Comparison of ENCODE assay signal across 30 cellular contexts in genomic region chr4:108703966-108704365, GRCh38. TPM values are rescaled to one million over a fixed set of nuclear protein-coding genes. Genes with fewer than 3 reads are reported as not detected.
DNase-seq lines count a peak whose midpoint lies in the region; ATAC-seq, FAIRE-seq and TF ChIP-seq lines count a peak whose summit lies in the region.
"Had no signal": no experiment of that assay in that cellular context is flagged by ENCODE, and none has a peak within 500 bp of the region (broad histone marks: within the 10 kb centered on the region; RNA-seq: fewer than 3 reads in every experiment).

No MANE protein-coding gene starts in this region.

- TF ChIP-seq EP300 in HepG2 (IDR thresholded peaks at IDR 0.05; ENCODE audit: low read depth in 2 of 2, low read length in 2 of 2) (no peak), HepG2 (CRISPR knock-in tag; IDR thresholded peaks at IDR 0.05; ENCODE audit: borderline replicate concordance) (no peak)

- no peak overlapping the region for H3K4ac ChIP-seq in mesendoderm (ENCODE audit: low read depth, low read length)

- 26% methylated on average over 2 of the region's 2 CpGs for WGBS in liver
- WGBS in HepG2 (ENCODE audit: low lambda C conversion rate): 8% methylated on average over 2 of the region's 2 CpGs
- WGBS in mesendoderm (ENCODE audit: extremely low coverage, insufficient coverage, low lambda C conversion rate): no CpG with 5 or more reads among the region's 2 CpGs

- ATAC-seq in HepG2 (no peak), left lobe of liver (peak; percentile 90), left ventricle myocardium superior (no peak)
- ATAC-seq: GM12878 had no signal

- H2BK5ac ChIP-seq in mesendoderm (ENCODE audit: low read length): no peak overlapping the region

- H2BK15ac ChIP-seq in mesendoderm (replicated peaks; ENCODE audit: low read depth): peak overlapping the region; percentile 21

- no peaks in the 10 kb centered on the region for H3K79me1 ChIP-seq in mesendoderm (ENCODE audit: low read length)

- H3K79me2 ChIP-seq in HepG2 (ENCODE audit: insufficient read depth, low read length): no peaks in the 10 kb centered on the region
- no peaks in the 10 kb centered on the region for H3K79me2 ChIP-seq in mesendoderm (ENCODE audit: control insufficient read depth, insufficient read depth, low read length)
- no peaks in the 10 kb centered on the region for H3K79me2 ChIP-seq in OCI-LY7 (ENCODE audit: insufficient read depth, low read depth, low read length)

- no peak overlapping the region for H2AK5ac ChIP-seq in mesendoderm (ENCODE audit: low read length)

- H3K9ac ChIP-seq in liver (ENCODE audit: low read depth in 1 of 2, low read length in 2 of 2): no peak overlapping the region
- H3K9ac ChIP-seq in HepG2 (ENCODE audit: insufficient read depth, low read depth, low read length): no peak overlapping the region
- H3K9ac ChIP-seq in mesendoderm (ENCODE audit: low read length): no peak overlapping the region
- H3K9ac ChIP-seq: BLaER1 had no signal

- no peaks in the 10 kb centered on the region for H3K9me2 ChIP-seq in OCI-LY7 (ENCODE audit: insufficient read depth, low read length)

- H3K4me3 ChIP-seq in liver (ENCODE audit: low read depth in 1 of 3, low read length in 3 of 3): no peak overlapping the region
- H3K4me3 ChIP-seq in HepG2 (replicated peaks in 1 of 3; ENCODE audit: insufficient read depth in 1 of 3, low read depth in 2 of 3, low read length in 3 of 3): no peak overlapping the region
- H3K4me3 ChIP-seq in mesendoderm (ENCODE audit: low read length): no peak overlapping the region
- no peak overlapping the region for H3K4me3 ChIP-seq in OCI-LY7 (ENCODE audit: low read depth, low read length, poor library complexity, severe bottlenecking)
- H3K4me3 ChIP-seq: BLaER1, GM12878 had no signal

- H4K8ac ChIP-seq in mesendoderm (ENCODE audit: low read depth, low read length): no peak overlapping the region

- H2AFZ ChIP-seq in HepG2 (ENCODE audit: low read length) (no peak overlapping the region), OCI-LY7 (ENCODE audit: low read length) (no peak overlapping the region)

- H3K27me3 ChIP-seq in liver (ENCODE audit: control insufficient read depth in 4 of 4, insufficient read depth in 4 of 4, low read length in 3 of 4) (no peaks in the 10 kb centered on the region), HepG2 (ENCODE audit: control insufficient read depth in 1 of 2, insufficient read depth in 2 of 2, low read length in 2 of 2) (no peaks in the 10 kb centered on the region; a peak in 1 of 5 replicates), mesendoderm (ENCODE audit: insufficient read depth, low read length, poor library complexity) (no peaks in the 10 kb centered on the region)
- H3K27me3 ChIP-seq: BLaER1 had no signal

- H3K23ac ChIP-seq in mesendoderm (ENCODE audit: low read length): no peak overlapping the region

- POLR2A ChIA-PET in HepG2 (lab: Yijun Ruan, JAX) (no interaction called here), OCI-LY7 (lab: Charles Lee) (no interaction called here)

- intact Hi-C loops in HepG2 (cut with micrococcal nuclease; ENCODE audit: unreplicated experiment): no loop called here
- intact Hi-C loops in OCI-LY7 (cut with micrococcal nuclease; ENCODE audit: unreplicated experiment): no loop called here
- intact Hi-C loops in left ventricle myocardium superior (cut with micrococcal nuclease): no loop called here

- H3K27ac ChIP-seq in liver (ENCODE audit: low read depth in 1 of 2, low read length in 2 of 2): no peak overlapping the region
- H3K27ac ChIP-seq in HepG2 (ENCODE audit: extremely low read length, insufficient read depth, low read length): no peak overlapping the region
- H3K27ac ChIP-seq in mesendoderm (ENCODE audit: low read depth, low read length): no peak overlapping the region
- H3K27ac ChIP-seq in OCI-LY7 (ENCODE audit: low read depth, low read length, poor library complexity, severe bottlenecking): no peak overlapping the region
- H3K27ac ChIP-seq: 22Rv1 had no signal

- DNase-seq in HepG2 (ENCODE audit: low spot score) (no peak), left lobe of liver (ENCODE audit: low spot score) (peak; percentile 76), mesendoderm (no peak), 8988T (no peak), OCI-LY7 (ENCODE audit: low spot score) (no peak), left ventricle myocardium superior (no peak)
- DNase-seq: ACHN; BE2C; C1 segment of cervical spinal cord; CD4-positive, alpha-beta memory T cell; CD4-positive, CD25-positive, alpha-beta regulatory T cell; CD8-positive, alpha-beta memory T cell; COR-L47; DMS 273 treated with DMSO at 0.1 percent for 48 hours; DMS153; DMS53; DMS79; DND-41; EL; GDM1 had no signal

- TF ChIP-seq RAD21 in liver (IDR thresholded peaks at IDR 0.05) (peak in 1 of 2 donors; percentile 18), HepG2 (CRISPR knock-in tag; IDR thresholded peaks at IDR 0.05) (no peak)

- no peaks in the 10 kb centered on the region for H3K36me3 ChIP-seq in liver (ENCODE audit: control insufficient read depth in 4 of 4, insufficient read depth in 3 of 4, low read depth in 1 of 4, low read length in 3 of 4)
- no peaks in the 10 kb centered on the region for H3K36me3 ChIP-seq in HepG2 (replicated peaks in 1 of 2; ENCODE audit: control insufficient read depth in 1 of 2, insufficient read depth in 2 of 2, low read length in 2 of 2)
- no peaks in the 10 kb centered on the region for H3K36me3 ChIP-seq in mesendoderm (ENCODE audit: control insufficient read depth, insufficient read depth, low read length)
- H3K36me3 ChIP-seq in OCI-LY7 (ENCODE audit: insufficient read depth, low read length): no peaks in the 10 kb centered on the region
- H3K36me3 ChIP-seq: BE2C, BLaER1 had no signal

- no peak overlapping the region for H3K18ac ChIP-seq in mesendoderm (ENCODE audit: low read length)

- no peak for FAIRE-seq in HepG2 (lab: Jason Lieb, UNC)
- FAIRE-seq: A204.1, GM12878, GM12892, GM18507 had no signal

- TF ChIP-seq CTCF in liver (IDR thresholded peaks at IDR 0.05; ENCODE audit: low read depth, low read length, missing input control): no peak
- no peak for TF ChIP-seq CTCF in HepG2 (CRISPR knock-in tag; IDR thresholded peaks at IDR 0.05)
- no peak for TF ChIP-seq CTCF in OCI-LY7 (conservative IDR thresholded peaks at IDR 0.05; ENCODE audit: low read length)

- no peak for TF ChIP-seq POLR2A in HepG2 (IDR thresholded peaks at IDR 0.05; ENCODE audit: insufficient read depth in 1 of 2, low read depth in 2 of 2, low read length in 2 of 2)

- H2BK120ac ChIP-seq in mesendoderm (ENCODE audit: low read depth, low read length): no peak overlapping the region

- in situ Hi-C loops in HepG2 (cut with HindIII; ENCODE audit: extremely low pct_ligation_motif_present, low pct_unique_long_range_greater_than_20kb): no loop called here

- CTCF ChIA-PET in HepG2 (lab: Yijun Ruan, JAX; ENCODE audit: low intra/inter-chr PET ratio, low total read pairs) (no interaction called here), OCI-LY7 (lab: Charles Lee; ENCODE audit: unreplicated experiment) (no interaction called here)

- H3K4me2 ChIP-seq in HepG2 (ENCODE audit: low read depth, low read length) (no peak overlapping the region), mesendoderm (ENCODE audit: low read length) (no peak overlapping the region), OCI-LY7 (ENCODE audit: low read length) (no peak overlapping the region)

- BruUV-seq in HepG2 (replicated peaks; lab: Mats Ljungman, UMichigan) (no TSS peak), OCI-LY7 (replicated peaks; lab: Mats Ljungman, UMichigan) (no TSS peak)

- H4K20me1 ChIP-seq in HepG2 (ENCODE audit: insufficient read depth, low read length) (no peaks in the 10 kb centered on the region), OCI-LY7 (ENCODE audit: insufficient read depth, low read length) (no peaks in the 10 kb centered on the region)
- H4K20me1 ChIP-seq: BLaER1 had no signal

- H3K56ac ChIP-seq in mesendoderm (ENCODE audit: low read length): no peak overlapping the region

- H3K4me1 ChIP-seq in liver (ENCODE audit: control insufficient read depth in 4 of 4, insufficient read depth in 4 of 4, low read length in 3 of 4) (peaks cover 0 to 20% (median 6%) of the 10 kb centered on the region in 4 donors), HepG2 (ENCODE audit: insufficient read depth, low read length) (no peaks in the 10 kb centered on the region), mesendoderm (ENCODE audit: control insufficient read depth, low read depth, low read length) (no peaks in the 10 kb centered on the region), OCI-LY7 (ENCODE audit: insufficient read depth, low read length, poor library complexity, severe bottlenecking) (no peaks in the 10 kb centered on the region)
- H3K4me1 ChIP-seq: BE2C had no signal

- no peak overlapping the region for H4K5ac ChIP-seq in mesendoderm (ENCODE audit: low read length)

- H3K9me3 ChIP-seq in liver (ENCODE audit: control insufficient read depth in 4 of 4, low read length in 3 of 4) (no peaks in the 10 kb centered on the region), HepG2 (ENCODE audit: low read length) (no peaks in the 10 kb centered on the region), OCI-LY7 (ENCODE audit: low read length) (no peaks in the 10 kb centered on the region)
- H3K9me3 ChIP-seq: BE2C had no signal

RNA-seq across cellular contexts. Expression of gene OSTC, which starts 53.6 kb away (rescaled TPM):
- total RNA-seq in liver (100 to 1,000 TPM; 113 to 148 TPM), HepG2 (2016; rRNA removed; fragmentation: Illumina TruSeq; extraction: Trizol) (333 and 380 TPM in 2 replicates), left lobe of liver (72.8 TPM), OCI-LY7 (2022) (108 and 110 TPM in 2 replicates), left ventricle myocardium superior (26.7 TPM)
- polyA plus RNA-seq in liver (100 to 1,000 TPM; 141 to 144 TPM), HepG2 (2011; rRNA removed) (154 and 208 TPM in 2 replicates)
- total RNA-seq in HepG2 (2016; cell fraction: cytosol; rRNA removed; fragmentation: Illumina TruSeq; extraction: Trizol; ENCODE audit: low read depth): 121 and 143 TPM in 2 replicates
- 343 and 392 TPM in 2 replicates for total RNA-seq in HepG2 (2016; cell fraction: insoluble cytoplasmic fraction; rRNA removed; fragmentation: Illumina TruSeq; extraction: Trizol)
- 256 and 315 TPM in 2 replicates for total RNA-seq in HepG2 (2016; cell fraction: membrane; rRNA removed; fragmentation: Illumina TruSeq; extraction: Trizol)
- total RNA-seq in HepG2 (2016; cell fraction: nucleus; rRNA removed; fragmentation: Illumina TruSeq; extraction: Trizol): 254 and 288 TPM in 2 replicates
- 163 and 212 TPM in 2 replicates for polyA plus RNA-seq in HepG2 (2011; cell fraction: cytosol; rRNA removed)
- polyA plus RNA-seq in HepG2 (2011; cell fraction: nucleus; rRNA removed): 33.1 and 47.3 TPM in 2 replicates
- 199 and 259 TPM in 2 replicates for polyA plus RNA-seq in HepG2 (2012)
- polyA plus RNA-seq in HepG2 (2016; cell fraction: cytosol; fragmentation: Illumina TruSeq; extraction: Trizol; ENCODE audit: low read depth): 142 and 149 TPM in 2 replicates
- 315 and 338 TPM in 2 replicates for polyA plus RNA-seq in HepG2 (2016; cell fraction: insoluble cytoplasmic fraction; fragmentation: Illumina TruSeq; extraction: Trizol; ENCODE audit: low read depth)
- polyA plus RNA-seq in HepG2 (2016; cell fraction: membrane; fragmentation: Illumina TruSeq; extraction: Trizol; ENCODE audit: low read depth): 251 and 286 TPM in 2 replicates
- 388 and 412 TPM in 2 replicates for polyA plus RNA-seq in HepG2 (2016; cell fraction: nucleus; fragmentation: Illumina TruSeq; extraction: Trizol; ENCODE audit: insufficient read depth, low read depth)
- 41.7 and 105 TPM in 2 replicates for polyA minus RNA-seq in HepG2 (2011; rRNA and poly(A)+ RNA removed; ENCODE audit: low replicate concordance)
- 63.8 and 74.6 TPM in 2 replicates for polyA minus RNA-seq in HepG2 (2011; cell fraction: cytosol; rRNA and poly(A)+ RNA removed)
- polyA minus RNA-seq in HepG2 (2011; cell fraction: nucleus; rRNA and poly(A)+ RNA removed): 65.8 and 71.9 TPM in 2 replicates
- polyA plus RNA-seq in mesendoderm (2013, experiment 1 of 2): 276 TPM
- 272 TPM for polyA plus RNA-seq in mesendoderm (2013, experiment 2 of 2)
- 65.8 and 78.4 TPM in 2 replicates for total RNA-seq in OCI-LY7 (2014; rRNA removed; shearing (Covaris generic))

RNA-seq across cellular contexts. Expression of gene ETNPPL, which starts 58.9 kb away (rescaled TPM):
- total RNA-seq in liver: 10 to 100 TPM in 1 of 2 donors, 1 to 10 TPM in 1; 2.5 to 43.3 TPM
- 10 to 100 TPM; 17.7 to 32.8 TPM for polyA plus RNA-seq in liver
- total RNA-seq in HepG2 (2016; rRNA removed; fragmentation: Illumina TruSeq; extraction: Trizol): 6.0 and 10.2 TPM in 2 replicates
- 3.0 and 4.4 TPM in 2 replicates for total RNA-seq in HepG2 (2016; cell fraction: cytosol; rRNA removed; fragmentation: Illumina TruSeq; extraction: Trizol; ENCODE audit: low read depth)
- 7.5 and 9.8 TPM in 2 replicates for total RNA-seq in HepG2 (2016; cell fraction: insoluble cytoplasmic fraction; rRNA removed; fragmentation: Illumina TruSeq; extraction: Trizol)
- total RNA-seq in HepG2 (2016; cell fraction: membrane; rRNA removed; fragmentation: Illumina TruSeq; extraction: Trizol): 5.9 and 6.0 TPM in 2 replicates
- total RNA-seq in HepG2 (2016; cell fraction: nucleus; rRNA removed; fragmentation: Illumina TruSeq; extraction: Trizol): 5.5 and 6.7 TPM in 2 replicates
- polyA plus RNA-seq in HepG2 (2011; rRNA removed): 0.86 and 1.4 TPM in 2 replicates
- polyA plus RNA-seq in HepG2 (2011; cell fraction: cytosol; rRNA removed): 0.40 and 0.90 TPM in 2 replicates
- 0.51 and 1.2 TPM in 2 replicates for polyA plus RNA-seq in HepG2 (2011; cell fraction: nucleus; rRNA removed)
- polyA plus RNA-seq in HepG2 (2012): 0.34 and 0.75 TPM in 2 replicates
- polyA plus RNA-seq in HepG2 (2016; cell fraction: cytosol; fragmentation: Illumina TruSeq; extraction: Trizol; ENCODE audit: low read depth): 1.9 and 2.0 TPM in 2 replicates
- 8.9 and 10.3 TPM in 2 replicates for polyA plus RNA-seq in HepG2 (2016; cell fraction: insoluble cytoplasmic fraction; fragmentation: Illumina TruSeq; extraction: Trizol; ENCODE audit: low read depth)
- polyA plus RNA-seq in HepG2 (2016; cell fraction: membrane; fragmentation: Illumina TruSeq; extraction: Trizol; ENCODE audit: low read depth): 3.3 and 4.1 TPM in 2 replicates
- 5.1 and 6.3 TPM in 2 replicates for polyA plus RNA-seq in HepG2 (2016; cell fraction: nucleus; fragmentation: Illumina TruSeq; extraction: Trizol; ENCODE audit: insufficient read depth, low read depth)
- polyA minus RNA-seq in HepG2 (2011; rRNA and poly(A)+ RNA removed; ENCODE audit: low replicate concordance): 1.4 and 2.0 TPM in 2 replicates
- 1.5 TPM in 1 of 2 replicates, not detected in the other for polyA minus RNA-seq in HepG2 (2011; cell fraction: cytosol; rRNA and poly(A)+ RNA removed)
- 2.2 and 3.7 TPM in 2 replicates for polyA minus RNA-seq in HepG2 (2011; cell fraction: nucleus; rRNA and poly(A)+ RNA removed)
- 127 TPM for total RNA-seq in left lobe of liver
- polyA plus RNA-seq in mesendoderm (2013, experiment 1 of 2): 1.5 TPM
- 2.1 TPM for polyA plus RNA-seq in mesendoderm (2013, experiment 2 of 2)
- not detected in 2 replicates for total RNA-seq in OCI-LY7 (2014; rRNA removed; shearing (Covaris generic))
- total RNA-seq in OCI-LY7 (2022): not detected in 2 replicates
- 18.8 TPM for total RNA-seq in left ventricle myocardium superior
- total RNA-seq: CD4-positive, alpha-beta memory T cell; CD4-positive, CD25-positive, alpha-beta regulatory T cell; CD8-positive, alpha-beta memory T cell; G401; GM12878 had no signal
- polyA plus RNA-seq: AG04450; CD14-positive monocyte; CD4-positive, alpha-beta memory T cell; CD4-positive, CD25-positive, alpha-beta regulatory T cell; CD8-positive, alpha-beta memory T cell; GM12878 had no signal
